17 cellular contexts compared by ENCODE assay signal in the genomic region with DNA sequence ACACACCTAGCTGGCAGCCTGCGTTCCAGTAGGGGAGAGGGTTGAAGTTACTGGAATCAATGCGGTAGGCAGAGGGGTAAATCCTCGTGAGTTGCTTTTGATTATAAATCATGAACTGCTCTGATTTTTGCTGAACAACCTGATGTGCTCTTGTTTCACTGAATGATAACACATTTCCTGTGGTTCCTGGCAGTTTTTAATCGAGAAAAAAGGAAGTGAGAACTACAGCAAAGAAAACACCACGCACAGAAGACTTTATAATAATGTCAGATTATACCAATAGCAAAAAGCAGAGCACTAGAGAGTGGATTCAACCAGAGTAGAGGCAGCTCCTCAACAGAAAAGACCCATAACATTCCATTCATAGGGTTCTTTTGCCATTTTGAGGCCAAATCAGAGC.
DNase-seq lines count a peak whose midpoint lies in the region; ATAC-seq and TF ChIP-seq lines count a peak whose summit lies in the region.
"Had no signal": no experiment of that assay in that cellular context is flagged by ENCODE, and none has a peak within 500 bp of the region (broad histone marks: within the 10 kb centered on the region; RNA-seq: fewer than 3 reads in every experiment).

No MANE protein-coding gene starts in this region.

- no peaks in the 10 kb centered on the region for H3K27me3 Mint-ChIP-seq in activated naive CD8-positive, alpha-beta T cell treated with anti-CD3 and anti-CD28 coated beads, Interleukin-2, amount 10 ng/mL, durations not matched to agents 7 days and 5 days
- H3K27me3 Mint-ChIP-seq in activated naive CD8-positive, alpha-beta T cell treated with anti-CD3 and anti-CD28 coated beads for 36 hours, result no peaks in the 10 kb centered on the region
- no peaks in the 10 kb centered on the region for H3K27me3 Mint-ChIP-seq in T-cell
- H3K27me3 Mint-ChIP-seq in activated T-helper 1 cell treated with anti-CD3 and anti-CD28 coated beads, Interleukin-12 subunit alpha, Interleukin-12 subunit beta, Interleukin-2, Interleukin-4 antibody, amounts not matched to agents 30 ng/mL and 10 ng/mL and 1 ng/mL, durations not matched to agents 14 hours and 24 hours and 36 hours (ENCODE audit: insufficient read depth), result no peaks in the 10 kb centered on the region
- no peaks in the 10 kb centered on the region for H3K27me3 Mint-ChIP-seq in CD4-positive, alpha-beta T cell

- H2AFZ ChIP-seq in MM.1S (ENCODE audit: low read length), result no peak overlapping the region

- H3K9ac ChIP-seq in MM.1S (ENCODE audit: low read length), result no peak overlapping the region

- intact Hi-C loops in activated T-helper 1 cell treated with anti-CD3 and anti-CD28 coated beads, Interleukin-12 subunit alpha, Interleukin-12 subunit beta, Interleukin-2, Interleukin-4 antibody, amounts not matched to agents 30 ng/mL and 10 ng/mL and 1 ng/mL, durations not matched to agents 14 hours and 24 hours and 36 hours (cut with micrococcal nuclease), result no loop called here
- intact Hi-C loops in CD4-positive, alpha-beta T cell (cut with DNase I, micrococcal nuclease), result no loop called here

- no peak for DNase-seq in activated naive CD8-positive, alpha-beta T cell treated with anti-CD3 and anti-CD28 coated beads, Interleukin-2, amount 10 ng/mL, durations not matched to agents 7 days and 5 days
- no peak for DNase-seq in activated naive CD8-positive, alpha-beta T cell treated with anti-CD3 and anti-CD28 coated beads for 36 hours
- DNase-seq in MM.1S, result peak; percentile 20
- no peak for DNase-seq in T-cell
- no peak for DNase-seq in GM13976 (ENCODE audit: low spot score)
- no peak for DNase-seq in activated T-helper 1 cell treated with anti-CD3 and anti-CD28 coated beads, Interleukin-12 subunit alpha, Interleukin-12 subunit beta, Interleukin-2, Interleukin-4 antibody, amounts not matched to agents 30 ng/mL and 10 ng/mL and 1 ng/mL, durations not matched to agents 14 hours and 24 hours and 36 hours (ENCODE audit: low spot score)
- no peak for DNase-seq in CD4-positive, alpha-beta T cell
- DNase-seq: activated CD4-positive, alpha-beta T cell treated with anti-CD3 and anti-CD28 coated beads for 1 hour; adrenal gland; Calu3; head of caudate nucleus; MG63; NCI-H2171; PC-3; posterior cingulate gyrus had no signal

- no peak overlapping the region for H3K27ac Mint-ChIP-seq in activated naive CD8-positive, alpha-beta T cell treated with anti-CD3 and anti-CD28 coated beads, Interleukin-2, amount 10 ng/mL, durations not matched to agents 7 days and 5 days
- H3K27ac Mint-ChIP-seq in activated naive CD8-positive, alpha-beta T cell treated with anti-CD3 and anti-CD28 coated beads for 36 hours, result no peak overlapping the region
- no peak overlapping the region for H3K27ac Mint-ChIP-seq in T-cell
- H3K27ac Mint-ChIP-seq in activated T-helper 1 cell treated with anti-CD3 and anti-CD28 coated beads, Interleukin-12 subunit alpha, Interleukin-12 subunit beta, Interleukin-2, Interleukin-4 antibody, amounts not matched to agents 30 ng/mL and 10 ng/mL and 1 ng/mL, durations not matched to agents 14 hours and 24 hours and 36 hours, result no peak overlapping the region
- no peak overlapping the region for H3K27ac Mint-ChIP-seq in CD4-positive, alpha-beta T cell

- no peaks in the 10 kb centered on the region for H3K36me3 ChIP-seq in MM.1S (replicated peaks; ENCODE audit: insufficient read depth, low read length)
- H3K36me3 ChIP-seq: adrenal gland, MG63, suprapubic skin had no signal

- 0 out of 2 replicates have a peak overlapping the region, but pooled peaks have one; percentile 1 for H3K4me2 ChIP-seq in MM.1S (ENCODE audit: low read depth, low read length)

- no peaks in the 10 kb centered on the region for H3K27me3 ChIP-seq in MM.1S (replicated peaks; ENCODE audit: insufficient read depth, low read length)
- H3K27me3 ChIP-seq in CD4-positive, alpha-beta T cell (ENCODE audit: control insufficient read depth, insufficient read depth, low read length), result no peaks in the 10 kb centered on the region
- H3K27me3 ChIP-seq: adrenal gland, MG63, suprapubic skin had no signal

- H3K9me2 ChIP-seq in MM.1S (replicated peaks; ENCODE audit: insufficient read depth, low read length), result no peaks in the 10 kb centered on the region

- no peaks in the 10 kb centered on the region for H3F3A ChIP-seq in MM.1S (ENCODE audit: insufficient read depth, low read length)

- H3K79me2 ChIP-seq in MM.1S (ENCODE audit: low read length), result no peaks in the 10 kb centered on the region

- H3K4me3 Mint-ChIP-seq in activated naive CD8-positive, alpha-beta T cell treated with anti-CD3 and anti-CD28 coated beads, Interleukin-2, amount 10 ng/mL, durations not matched to agents 7 days and 5 days, result peak overlapping the region; percentile 25
- H3K4me3 Mint-ChIP-seq in activated naive CD8-positive, alpha-beta T cell treated with anti-CD3 and anti-CD28 coated beads for 36 hours, result no peak overlapping the region
- no peak overlapping the region for H3K4me3 Mint-ChIP-seq in T-cell
- no peak overlapping the region for H3K4me3 Mint-ChIP-seq in activated T-helper 1 cell treated with anti-CD3 and anti-CD28 coated beads, Interleukin-12 subunit alpha, Interleukin-12 subunit beta, Interleukin-2, Interleukin-4 antibody, amounts not matched to agents 30 ng/mL and 10 ng/mL and 1 ng/mL, durations not matched to agents 14 hours and 24 hours and 36 hours
- no peak overlapping the region for H3K4me3 Mint-ChIP-seq in CD4-positive, alpha-beta T cell

- peaks cover 19% of the 10 kb centered on the region for H3K36me3 Mint-ChIP-seq in activated naive CD8-positive, alpha-beta T cell treated with anti-CD3 and anti-CD28 coated beads, Interleukin-2, amount 10 ng/mL, durations not matched to agents 7 days and 5 days
- no peaks in the 10 kb centered on the region for H3K36me3 Mint-ChIP-seq in activated naive CD8-positive, alpha-beta T cell treated with anti-CD3 and anti-CD28 coated beads for 36 hours
- H3K36me3 Mint-ChIP-seq in T-cell, result no peaks in the 10 kb centered on the region
- H3K36me3 Mint-ChIP-seq in activated T-helper 1 cell treated with anti-CD3 and anti-CD28 coated beads, Interleukin-12 subunit alpha, Interleukin-12 subunit beta, Interleukin-2, Interleukin-4 antibody, amounts not matched to agents 30 ng/mL and 10 ng/mL and 1 ng/mL, durations not matched to agents 14 hours and 24 hours and 36 hours (ENCODE audit: low read depth), result no peaks in the 10 kb centered on the region
- no peaks in the 10 kb centered on the region for H3K36me3 Mint-ChIP-seq in CD4-positive, alpha-beta T cell (ENCODE audit: low read depth)

- CTCF ChIA-PET in T-cell (lab: Charles Lee), result no interaction called here
- CTCF ChIA-PET in CD4-positive, alpha-beta T cell (lab: Charles Lee), result no interaction called here

- H3K4me3 ChIP-seq in MM.1S (ENCODE audit: low read length), result no peak overlapping the region
- H3K4me3 ChIP-seq: adrenal gland, MG63, suprapubic skin had no signal

- 0 out of 2 replicates have a peak, but pooled peaks cover 3% of the 10 kb centered on the region for H3K4me1 ChIP-seq in MM.1S (ENCODE audit: low read length)
- H3K4me1 ChIP-seq: adrenal gland, suprapubic skin had no signal

- no peak overlapping the region for H3K27ac ChIP-seq in MM.1S (ENCODE audit: low read length)
- no peak overlapping the region for H3K27ac ChIP-seq in CD4-positive, alpha-beta T cell (ENCODE audit: low read depth, low read length)
- H3K27ac ChIP-seq: adrenal gland, suprapubic skin had no signal

- H3K9me3 Mint-ChIP-seq in activated naive CD8-positive, alpha-beta T cell treated with anti-CD3 and anti-CD28 coated beads, Interleukin-2, amount 10 ng/mL, durations not matched to agents 7 days and 5 days, result peaks cover 2% of the 10 kb centered on the region
- H3K9me3 Mint-ChIP-seq in activated naive CD8-positive, alpha-beta T cell treated with anti-CD3 and anti-CD28 coated beads for 36 hours, result no peaks in the 10 kb centered on the region
- no peaks in the 10 kb centered on the region for H3K9me3 Mint-ChIP-seq in T-cell
- H3K9me3 Mint-ChIP-seq in activated T-helper 1 cell treated with anti-CD3 and anti-CD28 coated beads, Interleukin-12 subunit alpha, Interleukin-12 subunit beta, Interleukin-2, Interleukin-4 antibody, amounts not matched to agents 30 ng/mL and 10 ng/mL and 1 ng/mL, durations not matched to agents 14 hours and 24 hours and 36 hours, result no peaks in the 10 kb centered on the region
- H3K9me3 Mint-ChIP-seq in CD4-positive, alpha-beta T cell, result no peaks in the 10 kb centered on the region

- no peaks in the 10 kb centered on the region for H4K20me1 ChIP-seq in MM.1S (ENCODE audit: insufficient read depth, low read length)

- TF ChIP-seq CTCF in MM.1S (IDR thresholded peaks at IDR 0.05; ENCODE audit: low read length) (no peak), GM13976 (IDR thresholded peaks at IDR 0.05; ENCODE audit: borderline replicate concordance, control extremely low read depth, extremely low read depth, insufficient read depth, missing control alignments) (no peak)
- no peak for TF ChIP-seq CTCF in CD4-positive, alpha-beta T cell (IDR thresholded peaks at IDR 0.05)

- no peaks in the 10 kb centered on the region for H3K9me3 ChIP-seq in MM.1S (replicated peaks; ENCODE audit: insufficient read depth, low read length)
- H3K9me3 ChIP-seq in CD4-positive, alpha-beta T cell (ENCODE audit: control insufficient read depth, low read length), result no peaks in the 10 kb centered on the region
- H3K9me3 ChIP-seq: adrenal gland, MG63, suprapubic skin had no signal

- in situ Hi-C loops in GM13976 (cut with MboI; ENCODE audit: low sequenced_read_pairs, unreplicated experiment), result no loop called here

- POLR2A ChIA-PET in activated naive CD8-positive, alpha-beta T cell treated with anti-CD3 and anti-CD28 coated beads, Interleukin-2, amount 10 ng/mL, durations not matched to agents 7 days and 5 days (lab: Charles Lee), result no interaction called here
- POLR2A ChIA-PET in T-cell (lab: Charles Lee), result no interaction called here
- POLR2A ChIA-PET in CD4-positive, alpha-beta T cell (lab: Charles Lee), result no interaction called here

- ATAC-seq in activated naive CD8-positive, alpha-beta T cell treated with anti-CD3 and anti-CD28 coated beads, Interleukin-2, amount 10 ng/mL, durations not matched to agents 7 days and 5 days (ENCODE audit: low read depth), result peak; percentile 39
- ATAC-seq in HG02798 (IDR thresholded peaks at IDR 0.05; ENCODE audit: poor library complexity, unreplicated experiment) (peak; percentile 43), T-cell (replicated peaks in 1 of 4) (no peak)
- no peak for ATAC-seq in CD4-positive, alpha-beta T cell (ENCODE audit: poor library complexity)
- ATAC-seq: PC-3 had no signal

- peaks cover 15% of the 10 kb centered on the region for H3K4me1 Mint-ChIP-seq in activated naive CD8-positive, alpha-beta T cell treated with anti-CD3 and anti-CD28 coated beads, Interleukin-2, amount 10 ng/mL, durations not matched to agents 7 days and 5 days
- H3K4me1 Mint-ChIP-seq in activated naive CD8-positive, alpha-beta T cell treated with anti-CD3 and anti-CD28 coated beads for 36 hours, result peaks cover 2% of the 10 kb centered on the region
- H3K4me1 Mint-ChIP-seq in T-cell, result peaks cover 0 to 10% (median 9%) of the 10 kb centered on the region in 3 donors
- H3K4me1 Mint-ChIP-seq in activated T-helper 1 cell treated with anti-CD3 and anti-CD28 coated beads, Interleukin-12 subunit alpha, Interleukin-12 subunit beta, Interleukin-2, Interleukin-4 antibody, amounts not matched to agents 30 ng/mL and 10 ng/mL and 1 ng/mL, durations not matched to agents 14 hours and 24 hours and 36 hours (ENCODE audit: low read depth), result no peaks in the 10 kb centered on the region
- H3K4me1 Mint-ChIP-seq in CD4-positive, alpha-beta T cell (ENCODE audit: low read depth), result peaks cover 10% of the 10 kb centered on the region

Comparison
In these comparisons a context has a peak if more than half of its experiments do, and no peak if none do; other contexts are left out.
1. ATAC-seq: peak in activated naive CD8-positive, alpha-beta T cell treated with anti-CD3 and anti-CD28 coated beads, Interleukin-2, amount 10 ng/mL, durations not matched to agents 7 days and 5 days (single experiment) and HG02798 (single experiment); none in T-cell (0 of 4) and CD4-positive, alpha-beta T cell (single experiment).